8 cellular contexts compared by ENCODE assay signal in the genomic region with DNA sequence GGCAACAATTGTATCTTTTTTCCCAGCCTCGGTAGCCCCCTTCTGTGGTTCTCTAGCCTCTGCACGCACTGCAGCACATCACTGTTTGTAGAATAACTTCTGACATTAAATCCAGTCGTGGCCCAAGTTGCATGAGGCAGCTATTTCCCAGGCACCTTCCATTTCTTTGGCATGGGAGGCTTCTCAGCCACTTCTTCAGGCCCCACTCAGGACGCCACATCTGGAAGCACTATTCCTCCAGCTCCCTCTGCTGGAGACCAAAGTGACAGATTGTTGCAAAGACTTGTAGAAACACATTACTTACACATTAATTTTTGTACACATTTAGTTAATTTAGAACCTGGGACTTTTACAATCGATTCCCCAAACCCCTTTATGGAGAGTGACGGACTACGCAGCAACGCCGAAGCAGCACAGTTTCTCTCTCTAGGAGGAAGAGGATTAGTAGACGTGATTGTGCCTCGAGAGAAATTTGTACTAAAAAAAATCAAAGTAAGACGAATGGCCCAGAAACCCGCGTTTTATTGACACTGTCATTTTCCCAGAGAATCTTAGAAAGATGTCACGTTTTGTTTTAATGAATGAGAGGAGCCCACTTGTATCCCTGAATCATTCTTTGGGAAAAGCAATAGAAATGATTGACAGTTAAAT. TPM values are rescaled to one million over a fixed set of nuclear protein-coding genes. Genes with fewer than 3 reads are reported as not detected.
DNase-seq lines count a peak whose midpoint lies in the region; ATAC-seq, FAIRE-seq and TF ChIP-seq lines count a peak whose summit lies in the region.

No MANE protein-coding gene starts in this region.

- DNase-seq in Right ventricle myocardium inferior (ENCODE audit: missing footprints) = no peak
- DNase-seq in cardiac septum (ENCODE audit: low spot score) = no peak
- DNase-seq in NCI-H2171 treated with DMSO at 0.1 percent for 48 hours (lab: John Stamatoyannopoulos, UW) = peak; percentile 42
- DNase-seq in astrocyte (ENCODE audit: low read depth) = peak; percentile 34
- DNase-seq in hippocampal formation (lab: John Stamatoyannopoulos, UW) = peak; percentile 37 to 50
- DNase-seq in small intestine = peak; percentile 60

- intact Hi-C loops in Right ventricle myocardium inferior (cut with DNase I) = loop anchor here (2.0 kb wide), 1 partner anchor 192 kb away; no protein-coding TSS in a partner anchor
- intact Hi-C loops in cardiac septum (cut with DNase I) = no loop called here

- H2AFZ ChIP-seq in astrocyte (ENCODE audit: low read depth, low read length) = no peak overlapping the region

- TF ChIP-seq CTCF in astrocyte (IDR thresholded peaks at IDR 0.05; ENCODE audit: insufficient read depth, low read depth, low read length) = peak; percentile 69

- H3K4me3 Mint-ChIP-seq in astrocyte (ENCODE audit: unreplicated experiment) = no peak overlapping the region

- no peaks in the 10 kb centered on the region for H3K9me3 ChIP-seq in astrocyte (ENCODE audit: insufficient read depth, low read depth, low read length)
- no peaks in the 10 kb centered on the region for H3K9me3 ChIP-seq in small intestine (ENCODE audit: control insufficient read depth, low read depth)

- FAIRE-seq in astrocyte (lab: Jason Lieb, UNC) = no peak
- FAIRE-seq in small intestine (lab: Jason Lieb, UNC) = no peak

- no peaks in the 10 kb centered on the region for H3K4me1 Mint-ChIP-seq in astrocyte (ENCODE audit: low read depth, unreplicated experiment)

- ATAC-seq in Right ventricle myocardium inferior (peak; percentile 52), GM21528 (IDR thresholded peaks at IDR 0.05; ENCODE audit: low FRiP score, unreplicated experiment) (no peak), HG02571 (IDR thresholded peaks at IDR 0.05; ENCODE audit: unreplicated experiment) (no peak)

- H3K79me2 ChIP-seq in astrocyte (ENCODE audit: insufficient read depth, low read length) = no peaks in the 10 kb centered on the region

- H3K36me3 ChIP-seq in astrocyte (ENCODE audit: insufficient read depth, low read length) = no peaks in the 10 kb centered on the region
- H3K36me3 ChIP-seq in small intestine (ENCODE audit: control insufficient read depth in 2 of 2, insufficient read depth in 2 of 2, low read length in 2 of 2) = no peaks in the 10 kb centered on the region

- H3K4me3 ChIP-seq in astrocyte (ENCODE audit: insufficient read depth, low read depth, low read length) = no peak overlapping the region
- no peak overlapping the region for H3K4me3 ChIP-seq in small intestine (ENCODE audit: low read depth in 1 of 2, low read length in 2 of 2)

- H3K27me3 ChIP-seq in astrocyte (ENCODE audit: insufficient read depth, low read length) = no peaks in the 10 kb centered on the region
- no peaks in the 10 kb centered on the region for H3K27me3 ChIP-seq in small intestine (ENCODE audit: control insufficient read depth in 2 of 2, insufficient read depth in 2 of 2, low read length in 2 of 2)

- H3K9ac ChIP-seq in astrocyte (ENCODE audit: low read length) = no peak overlapping the region

- no peak overlapping the region for H3K27ac ChIP-seq in astrocyte (ENCODE audit: low read depth, low read length)
- no peak overlapping the region for H3K27ac ChIP-seq in small intestine (ENCODE audit: low read depth in 1 of 2, low read length in 1 of 2)

- H3K27me3 Mint-ChIP-seq in astrocyte (ENCODE audit: low read depth, unreplicated experiment) = no peaks in the 10 kb centered on the region

- H3K4me1 ChIP-seq in astrocyte (ENCODE audit: insufficient read depth, low read length) (no peaks in the 10 kb centered on the region), small intestine (ENCODE audit: control insufficient read depth in 2 of 2, insufficient read depth in 1 of 2, low read depth in 1 of 2, low read length in 1 of 2) (no peaks in the 10 kb centered on the region)

- H3K4me2 ChIP-seq in astrocyte (ENCODE audit: low read length) = no peak overlapping the region

- no peak overlapping the region for H3K27ac Mint-ChIP-seq in astrocyte (ENCODE audit: unreplicated experiment)

- no peaks in the 10 kb centered on the region for H3K9me3 Mint-ChIP-seq in astrocyte (ENCODE audit: unreplicated experiment)

- H4K20me1 ChIP-seq in astrocyte (ENCODE audit: insufficient read depth, low read length) = no peaks in the 10 kb centered on the region

- 45 to 57% (median 49%) methylated on average over 15 of the region's 15 CpGs for WGBS in small intestine, 3 donors

- no peaks in the 10 kb centered on the region for H3K36me3 Mint-ChIP-seq in astrocyte (ENCODE audit: low read depth, unreplicated experiment)

RNA-seq across cellular contexts. Expression of gene RGPD5, which starts 57.8 kb away (rescaled TPM):
- 30.5 TPM for total RNA-seq in Right ventricle myocardium inferior
- 30.1 TPM for total RNA-seq in cardiac septum
- total RNA-seq in astrocyte = 34.7 and 41.1 TPM in 2 replicates
- 1 to 10 TPM; 4.9 to 9.2 (median 6.4) TPM for polyA plus RNA-seq in small intestine

Comparison
In these comparisons a context has a peak if more than half of its experiments do, and no peak if none do; other contexts are left out.
1. DNase-seq: peak in NCI-H2171 treated with DMSO at 0.1 percent for 48 hours (single experiment), astrocyte (single experiment), hippocampal formation (2 of 2) and small intestine (single experiment); none in Right ventricle myocardium inferior (single experiment) and cardiac septum (single experiment).